Comparison of ENCODE assay signal across 29 cellular contexts in genomic region chr10:78624791-78625190, GRCh38.
"Had no signal": no experiment of that assay in that cellular context is flagged by ENCODE, and none has a peak within 500 bp of the region (broad histone marks: within the 10 kb centered on the region; RNA-seq: fewer than 3 reads in every experiment).

No MANE protein-coding gene starts in this region.

- H3K9me3 ChIP-seq: colonic mucosa, gastroesophageal sphincter, lower lobe of right lung, mucosa of descending colon, neutrophil, prostate gland, right atrium auricular region, sigmoid colon, thoracic aorta, transverse colon, upper lobe of right lung, uterus had no signal

- FAIRE-seq: endometrium, keratinocyte had no signal

- H3K27ac ChIP-seq: colonic mucosa, foreskin keratinocyte, lower lobe of right lung, neutrophil, prostate gland, thoracic aorta, upper lobe of right lung, uterus had no signal

- H3K36me3 ChIP-seq: colonic mucosa, gastroesophageal sphincter, lower lobe of right lung, neutrophil, prostate gland, right atrium auricular region, sigmoid colon, thoracic aorta, transverse colon, upper lobe of right lung, uterus had no signal

- H3K4me1 ChIP-seq: colonic mucosa, foreskin keratinocyte, prostate gland, upper lobe of right lung, uterus had no signal

- H3K4me3 Mint-ChIP-seq: central memory CD8-positive, alpha-beta T cell; immature natural killer cell; naive B cell; natural killer cell treated with Interleukin-12 subunit alpha and Interleukin-12 subunit beta and Interleukin-15 and Interleukin-18, amount 100 ng/mL, for 72 hours; neural crest cell; stimulated activated effector memory CD8-positive, alpha-beta T cell treated with anti-CD3 and anti-CD28 coated beads, Interleukin-12 subunit alpha, Interleukin-12 subunit beta, amount 100 ng/mL, for 72 hours had no signal

- H3K4me1 Mint-ChIP-seq: central memory CD8-positive, alpha-beta T cell; immature natural killer cell; stimulated activated effector memory CD8-positive, alpha-beta T cell treated with anti-CD3 and anti-CD28 coated beads, Interleukin-12 subunit alpha, Interleukin-12 subunit beta, amount 100 ng/mL, for 72 hours had no signal

- ATAC-seq: esophagus mucosa; foreskin keratinocyte; gastroesophageal sphincter; mucosa of descending colon; natural killer cell treated with Interleukin-12 subunit alpha and Interleukin-12 subunit beta and Interleukin-15 and Interleukin-18, amount 100 ng/mL, for 72 hours; stimulated activated effector memory CD8-positive, alpha-beta T cell treated with anti-CD3 and anti-CD28 coated beads, Interleukin-12 subunit alpha, Interleukin-12 subunit beta, amount 100 ng/mL, for 72 hours; stimulated activated naive CD8-positive, alpha-beta T cell treated with anti-CD3 and anti-CD28 coated beads, Interleukin-15, Interleukin-2, amounts not matched to agents 100 U/mL and 50 U/mL, for 24 hours; upper lobe of right lung had no signal

- H3K4me3 ChIP-seq: colonic mucosa, gastroesophageal sphincter, lower lobe of right lung, mucosa of descending colon, prostate gland, right atrium auricular region, sigmoid colon, thoracic aorta, transverse colon, upper lobe of right lung, uterus had no signal

- H3K9me3 Mint-ChIP-seq: central memory CD8-positive, alpha-beta T cell; immature natural killer cell; natural killer cell treated with Interleukin-12 subunit alpha and Interleukin-12 subunit beta and Interleukin-15 and Interleukin-18, amount 100 ng/mL, for 72 hours; neural crest cell; stimulated activated effector memory CD8-positive, alpha-beta T cell treated with anti-CD3 and anti-CD28 coated beads, Interleukin-12 subunit alpha, Interleukin-12 subunit beta, amount 100 ng/mL, for 72 hours had no signal

- H3K27me3 ChIP-seq: colonic mucosa, gastroesophageal sphincter, right atrium auricular region, sigmoid colon, transverse colon, upper lobe of right lung, uterus had no signal

- H3K27ac Mint-ChIP-seq: immature natural killer cell; naive B cell; natural killer cell treated with Interleukin-12 subunit alpha and Interleukin-12 subunit beta and Interleukin-15 and Interleukin-18, amount 100 ng/mL, for 72 hours; stimulated activated effector memory CD8-positive, alpha-beta T cell treated with anti-CD3 and anti-CD28 coated beads, Interleukin-12 subunit alpha, Interleukin-12 subunit beta, amount 100 ng/mL, for 72 hours had no signal

- DNase-seq: colonic mucosa; dermis blood vessel endothelial cell; effector memory CD4-positive, alpha-beta T cell; foreskin keratinocyte; glutamatergic neuron; immature natural killer cell; left ventricle myocardium superior; lower lobe of right lung; mucosa of descending colon; naive B cell; sigmoid colon; stimulated activated CD4-positive, alpha-beta T cell treated with anti-CD3 and anti-CD28 coated beads, Interleukin-2, amount 100 ng/mL, for 24 hours; stimulated activated CD4-positive, alpha-beta T cell treated with anti-CD3 and anti-CD28 coated beads, Interleukin-4, amount 100 ng/mL, for 24 hours; stimulated activated naive CD8-positive, alpha-beta T cell treated with anti-CD3 and anti-CD28 coated beads, Interleukin-15, Interleukin-2, amounts not matched to agents 100 U/mL and 50 U/mL, for 24 hours; transverse colon; upper lobe of right lung had no signal
